Comparison of ENCODE assay signal across 24 cellular contexts in genomic region chr14:37625597-37626595, GRCh38. TPM values are rescaled to one million over a fixed set of nuclear protein-coding genes. Genes with fewer than 3 reads are reported as not detected.
"Had no signal": no experiment of that assay in that cellular context is flagged by ENCODE, and none has a peak within 500 bp of the region (broad histone marks: within the 10 kb centered on the region; RNA-seq: fewer than 3 reads in every experiment).

No MANE protein-coding gene starts in this region.

- H2AFZ ChIP-seq: parathyroid adenoma had no signal

- H3K27ac ChIP-seq: parathyroid adenoma, tibial artery had no signal

- H3K36me3 ChIP-seq: tibial artery had no signal

- H3K4me3 ChIP-seq: tibial artery had no signal

- DNase-seq: activated CD4-positive, alpha-beta T cell treated with anti-CD3 and anti-CD28 coated beads, Interleukin-2, amount 50 U/mL, for 48 hours; activated naive CD4-positive, alpha-beta T cell treated with Interleukin-2 at 50 U/mL for 16 hours; activated naive CD8-positive, alpha-beta T cell treated with anti-CD3 and anti-CD28 coated beads, Interleukin-2, amount 10 ng/mL, durations not matched to agents 7 days and 5 days; activated T-cell treated with anti-CD3 and anti-CD28 coated beads, Interleukin-2, amount 50 U/mL, for 48 hours; amygdala; effector CD4-positive, alpha-beta T cell; erythroblast; glutamatergic neuron; hippocampal formation; right cardiac atrium; small intestine; stimulated activated CD4-positive, alpha-beta T cell treated with anti-CD3 and anti-CD28 coated beads, Interleukin-2, amount 100 ng/mL, for 24 hours; stimulated activated naive CD8-positive, alpha-beta T cell treated with anti-CD3 and anti-CD28 coated beads, Interleukin-15, amount 100 ng/mL, for 72 hours; T-helper 9 cell; tibial artery had no signal

- H3K9ac ChIP-seq: parathyroid adenoma had no signal

- H3K79me2 ChIP-seq: parathyroid adenoma had no signal

- H3K4me1 ChIP-seq: parathyroid adenoma had no signal

- ATAC-seq: right cardiac atrium; stimulated activated effector memory CD8-positive, alpha-beta T cell treated with anti-CD3 and anti-CD28 coated beads, Interleukin-12 subunit alpha, Interleukin-12 subunit beta, amount 100 ng/mL, for 72 hours; stimulated activated naive CD8-positive, alpha-beta T cell treated with anti-CD3 and anti-CD28 coated beads, Interleukin-15, amount 100 ng/mL, for 72 hours had no signal

RNA-seq across cellular contexts. Expression of gene TTC6, which starts 30.5 kb away (rescaled TPM):
- total RNA-seq: activated CD8-positive, alpha-beta memory T cell treated with anti-CD3 and anti-CD28 coated beads for 36 hours; activated naive CD8-positive, alpha-beta T cell treated with anti-CD3 and anti-CD28 coated beads, Interleukin-2, amount 10 ng/mL, durations not matched to agents 7 days and 5 days; chondrocyte; mononuclear cell; myocyte; right cardiac atrium; T-helper 1 cell treated with Interleukin-12 subunit alpha and Interleukin-12 subunit beta and Interleukin-4 antibody, amounts not matched to agents 30 ng/mL and 1 ng/mL, for 36 hours had no signal
- polyA plus RNA-seq: right cardiac atrium had no signal

RNA-seq across cellular contexts. Expression of gene FOXA1, which starts 30.8 kb away (rescaled TPM):
- total RNA-seq: activated naive CD8-positive, alpha-beta T cell treated with anti-CD3 and anti-CD28 coated beads, Interleukin-2, amount 10 ng/mL, durations not matched to agents 7 days and 5 days; cardiac septum; chondrocyte; frontal cortex; right cardiac atrium; T-helper 1 cell treated with Interleukin-12 subunit alpha and Interleukin-12 subunit beta and Interleukin-4 antibody, amounts not matched to agents 30 ng/mL and 1 ng/mL, for 36 hours had no signal
- polyA plus RNA-seq: right cardiac atrium had no signal
